Comparison of ENCODE assay signal across 31 cellular contexts in the genomic region with DNA sequence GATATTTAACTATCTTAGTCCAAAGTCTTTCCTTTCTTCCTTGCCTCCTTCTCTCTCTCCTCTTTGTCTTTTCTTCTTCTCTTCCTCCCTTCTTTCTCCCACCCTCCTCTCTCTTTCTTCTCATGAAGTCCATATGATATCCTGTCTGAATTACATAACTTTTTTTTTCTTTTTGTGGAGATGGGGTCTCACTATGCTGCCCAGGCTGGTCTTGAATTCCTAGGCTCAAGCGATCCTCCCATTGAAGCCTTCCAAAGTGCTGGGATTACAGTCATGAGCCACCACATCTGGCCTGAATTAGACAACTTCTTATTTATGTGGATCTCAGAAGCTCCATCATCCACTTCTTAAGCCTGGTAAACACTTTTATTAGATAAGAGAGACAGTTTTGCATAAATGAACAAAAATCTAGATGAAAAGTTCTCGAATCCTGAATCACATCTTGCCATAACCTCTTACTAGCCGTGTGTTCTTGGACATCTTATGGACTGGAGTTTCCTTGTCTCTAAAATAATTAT.
DNase-seq lines count a peak whose midpoint lies in the region; ATAC-seq and TF ChIP-seq lines count a peak whose summit lies in the region.
"Had no signal": no experiment of that assay in that cellular context is flagged by ENCODE, and none has a peak within 500 bp of the region (broad histone marks: within the 10 kb centered on the region; RNA-seq: fewer than 3 reads in every experiment).

No MANE protein-coding gene starts in this region.

- peaks cover 7% of the 10 kb centered on the region for H3K36me3 Mint-ChIP-seq in activated naive CD8-positive, alpha-beta T cell
- H3K36me3 Mint-ChIP-seq in activated naive CD8-positive, alpha-beta T cell treated with anti-CD3 and anti-CD28 coated beads for 36 hours = peaks cover 8% of the 10 kb centered on the region
- H3K36me3 Mint-ChIP-seq in T-cell = peaks cover 5% of the 10 kb centered on the region
- H3K36me3 Mint-ChIP-seq in endothelial cell (ENCODE audit: low read depth, unreplicated experiment) = peaks cover 7% of the 10 kb centered on the region
- no peaks in the 10 kb centered on the region for H3K36me3 Mint-ChIP-seq in stimulated activated effector memory CD8-positive, alpha-beta T cell treated with anti-CD3 and anti-CD28 coated beads, Interleukin-12 subunit alpha, Interleukin-12 subunit beta, amount 100 ng/mL, for 72 hours

- no peaks in the 10 kb centered on the region for H3K36me3 ChIP-seq in GM23248 (ENCODE audit: low read depth)
- no peaks in the 10 kb centered on the region for H3K36me3 ChIP-seq in heart right ventricle
- H3K36me3 ChIP-seq: cardiac muscle cell, thoracic aorta, vagina had no signal

- H3K4me1 ChIP-seq in GM23248 (ENCODE audit: insufficient read depth) = peaks cover 11% of the 10 kb centered on the region; the same call in 1 of the 2 replicates
- H3K4me1 ChIP-seq in heart right ventricle = peaks cover 0 to 54% (median 40%) of the 10 kb centered on the region in 9 donors

- no peaks in the 10 kb centered on the region for H3K9me3 Mint-ChIP-seq in activated naive CD8-positive, alpha-beta T cell (ENCODE audit: low read depth)
- H3K9me3 Mint-ChIP-seq in activated naive CD8-positive, alpha-beta T cell treated with anti-CD3 and anti-CD28 coated beads for 36 hours = no peaks in the 10 kb centered on the region
- H3K9me3 Mint-ChIP-seq in T-cell = no peaks in the 10 kb centered on the region
- H3K9me3 Mint-ChIP-seq in endothelial cell (ENCODE audit: unreplicated experiment) = no peaks in the 10 kb centered on the region
- no peaks in the 10 kb centered on the region for H3K9me3 Mint-ChIP-seq in stimulated activated effector memory CD8-positive, alpha-beta T cell treated with anti-CD3 and anti-CD28 coated beads, Interleukin-12 subunit alpha, Interleukin-12 subunit beta, amount 100 ng/mL, for 72 hours
- H3K9me3 Mint-ChIP-seq: GM23338 had no signal

- peaks cover 87% of the 10 kb centered on the region for H3K79me2 ChIP-seq in GM23248 (ENCODE audit: insufficient read depth)

- no peak for ATAC-seq in T-cell (replicated peaks in 1 of 4)
- no peak for ATAC-seq in stimulated activated effector memory CD8-positive, alpha-beta T cell treated with anti-CD3 and anti-CD28 coated beads, Interleukin-12 subunit alpha, Interleukin-12 subunit beta, amount 100 ng/mL, for 72 hours
- no peak for ATAC-seq in GM19351 (IDR thresholded peaks at IDR 0.05; ENCODE audit: unreplicated experiment)
- ATAC-seq in heart right ventricle = no peak
- ATAC-seq: GM23338, K562, SK-N-SH treated with all-trans-retinoic acid at 6 μM for 48 hours had no signal

- no peak for TF ChIP-seq CTCF in endothelial cell (IDR thresholded peaks at IDR 0.05; ENCODE audit: unreplicated experiment)
- no peak for TF ChIP-seq CTCF in heart right ventricle (IDR thresholded peaks at IDR 0.05)

- peaks cover 54% of the 10 kb centered on the region for H3K4me1 Mint-ChIP-seq in activated naive CD8-positive, alpha-beta T cell (ENCODE audit: low read depth)
- peaks cover 47% of the 10 kb centered on the region for H3K4me1 Mint-ChIP-seq in activated naive CD8-positive, alpha-beta T cell treated with anti-CD3 and anti-CD28 coated beads for 36 hours
- H3K4me1 Mint-ChIP-seq in T-cell (peaks cover 38 to 63% (median 55%) of the 10 kb centered on the region in 3 donors), endothelial cell (ENCODE audit: unreplicated experiment) (peaks cover 45% of the 10 kb centered on the region)
- H3K4me1 Mint-ChIP-seq in stimulated activated effector memory CD8-positive, alpha-beta T cell treated with anti-CD3 and anti-CD28 coated beads, Interleukin-12 subunit alpha, Interleukin-12 subunit beta, amount 100 ng/mL, for 72 hours = peaks cover 43% of the 10 kb centered on the region

- no peak overlapping the region for H3K4me3 ChIP-seq in GM23248
- no peak overlapping the region for H3K4me3 ChIP-seq in heart right ventricle
- H3K4me3 ChIP-seq: BLaER1 treated with 17β-estradiol and CSF1 and Interleukin-3, amounts not matched to agents 10 nM and 100 nM; cardiac muscle cell; GM23338; K562; lung; vagina had no signal

- H2AFZ ChIP-seq in GM23248 = no peak overlapping the region
- H2AFZ ChIP-seq: GM23338 had no signal

- no peak overlapping the region for H3K27ac ChIP-seq in GM23248
- no peak overlapping the region for H3K27ac ChIP-seq in heart right ventricle
- H3K27ac ChIP-seq: cardiac muscle cell, vagina had no signal

- no peak overlapping the region for H3K9ac ChIP-seq in GM23248

- H3F3A ChIP-seq in GM23248 (ENCODE audit: insufficient read depth) = peaks cover 13% of the 10 kb centered on the region; the same call in 1 of the 2 replicates

- CTCF ChIA-PET in T-cell (lab: Charles Lee) = interaction anchor here in 1 of 2 donors (1.0 kb wide), 1 partner anchor 8 kb away, joined by 3 read pairs; no protein-coding TSS in a partner anchor

- WGBS in GM23248 (ENCODE audit: low coverage in 1 of 2, low lambda C conversion rate in 2 of 2, missing lambda C conversion rate in 2 of 2), 2 experiments = 92 to 97% methylated on average over 3 of the region's 3 CpGs
- 99% methylated on average over 3 of the region's 3 CpGs for WGBS in heart right ventricle, 2 donors

- no peak for DNase-seq in activated naive CD8-positive, alpha-beta T cell treated with anti-CD3 and anti-CD28 coated beads for 36 hours
- no peak for DNase-seq in T-cell
- DNase-seq in endothelial cell (ENCODE audit: low spot score) = no peak
- no peak for DNase-seq in stimulated activated effector memory CD8-positive, alpha-beta T cell treated with anti-CD3 and anti-CD28 coated beads, Interleukin-12 subunit alpha, Interleukin-12 subunit beta, amount 100 ng/mL, for 72 hours (ENCODE audit: low spot score in 2 of 2)
- DNase-seq in GM23248 = no peak
- DNase-seq in heart right ventricle = no peak
- DNase-seq: activated gamma-delta T cell treated with Interleukin-2 at 50 U/mL for 16 hours; activated T-cell treated with anti-CD3 and anti-CD28 coated beads, Interleukin-2, amount 50 U/mL, for 1 hour; anterior cingulate cortex; cortex of kidney; glutamatergic neuron; kidney glomerular epithelial cell; MM.1S; NCI-H1417 treated with DMSO at 0.1 percent for 48 hours; NCI-H2081 treated with DMSO at 0.1 percent for 48 hours; NCI-H345; NCI-H82; nucleus accumbens; small intestine; stimulated activated CD4-positive, alpha-beta T cell treated with anti-CD3 and anti-CD28 coated beads, Interleukin-2, amount 100 ng/mL, for 24 hours; T-helper 9 cell had no signal

- H3K9me3 ChIP-seq in GM23248 (ENCODE audit: low read depth) = no peaks in the 10 kb centered on the region
- no peaks in the 10 kb centered on the region for H3K9me3 ChIP-seq in heart right ventricle
- H3K9me3 ChIP-seq: thoracic aorta, vagina had no signal

- no peaks in the 10 kb centered on the region for H4K20me1 ChIP-seq in GM23248 (ENCODE audit: insufficient read depth)

- peak overlapping the region; percentile 74 for H3K27ac Mint-ChIP-seq in activated naive CD8-positive, alpha-beta T cell
- no peak overlapping the region for H3K27ac Mint-ChIP-seq in activated naive CD8-positive, alpha-beta T cell treated with anti-CD3 and anti-CD28 coated beads for 36 hours
- peak overlapping the region; percentile 47 to 93 for H3K27ac Mint-ChIP-seq in T-cell
- H3K27ac Mint-ChIP-seq in endothelial cell (ENCODE audit: unreplicated experiment) = peak overlapping the region; percentile 21
- no peak overlapping the region for H3K27ac Mint-ChIP-seq in stimulated activated effector memory CD8-positive, alpha-beta T cell treated with anti-CD3 and anti-CD28 coated beads, Interleukin-12 subunit alpha, Interleukin-12 subunit beta, amount 100 ng/mL, for 72 hours
- H3K27ac Mint-ChIP-seq: GM23338 had no signal

- no peaks in the 10 kb centered on the region for H3K27me3 Mint-ChIP-seq in activated naive CD8-positive, alpha-beta T cell
- no peaks in the 10 kb centered on the region for H3K27me3 Mint-ChIP-seq in activated naive CD8-positive, alpha-beta T cell treated with anti-CD3 and anti-CD28 coated beads for 36 hours
- H3K27me3 Mint-ChIP-seq in T-cell (no peaks in the 10 kb centered on the region), endothelial cell (ENCODE audit: unreplicated experiment) (peaks cover 3% of the 10 kb centered on the region)

- in situ Hi-C loops in GM23248 (cut with MboI) = no loop called here

- H3K27me3 ChIP-seq in GM23248 (replicated peaks; ENCODE audit: insufficient read depth) (no peaks in the 10 kb centered on the region), heart right ventricle (no peaks in the 10 kb centered on the region)
- H3K27me3 ChIP-seq: BLaER1 treated with 17β-estradiol and CSF1 and Interleukin-3, amounts not matched to agents 10 nM and 100 nM; cardiac muscle cell; vagina had no signal

- H3K4me3 Mint-ChIP-seq in activated naive CD8-positive, alpha-beta T cell = no peak overlapping the region
- no peak overlapping the region for H3K4me3 Mint-ChIP-seq in activated naive CD8-positive, alpha-beta T cell treated with anti-CD3 and anti-CD28 coated beads for 36 hours
- H3K4me3 Mint-ChIP-seq in T-cell (peak overlapping the region in 1 of 3 donors; percentile 66), endothelial cell (ENCODE audit: unreplicated experiment) (no peak overlapping the region)
- H3K4me3 Mint-ChIP-seq in stimulated activated effector memory CD8-positive, alpha-beta T cell treated with anti-CD3 and anti-CD28 coated beads, Interleukin-12 subunit alpha, Interleukin-12 subunit beta, amount 100 ng/mL, for 72 hours = peak overlapping the region; percentile 45
- H3K4me3 Mint-ChIP-seq: GM23338 had no signal

- H3K9me2 ChIP-seq in GM23248 (ENCODE audit: insufficient read depth) = no peaks in the 10 kb centered on the region

- POLR2A ChIA-PET in T-cell (lab: Charles Lee) = no interaction called here

- no peak overlapping the region for H3K4me2 ChIP-seq in GM23248 (ENCODE audit: unreplicated experiment)
- H3K4me2 ChIP-seq: GM23338 had no signal

- intact Hi-C loops in heart right ventricle (cut with DNase I) = no loop called here

Comparison
In these comparisons a context has a peak if more than half of its experiments do, and no peak if none do; other contexts are left out.
1. H3K27ac Mint-ChIP-seq: peak in activated naive CD8-positive, alpha-beta T cell (single experiment), T-cell (2 of 2) and endothelial cell (single experiment); none in activated naive CD8-positive, alpha-beta T cell treated with anti-CD3 and anti-CD28 coated beads for 36 hours (single experiment) and stimulated activated effector memory CD8-positive, alpha-beta T cell treated with anti-CD3 and anti-CD28 coated beads, Interleukin-12 subunit alpha, Interleukin-12 subunit beta, amount 100 ng/mL, for 72 hours (single experiment).